ENCODE assay signal across 19 cellular contexts in the genomic region with DNA sequence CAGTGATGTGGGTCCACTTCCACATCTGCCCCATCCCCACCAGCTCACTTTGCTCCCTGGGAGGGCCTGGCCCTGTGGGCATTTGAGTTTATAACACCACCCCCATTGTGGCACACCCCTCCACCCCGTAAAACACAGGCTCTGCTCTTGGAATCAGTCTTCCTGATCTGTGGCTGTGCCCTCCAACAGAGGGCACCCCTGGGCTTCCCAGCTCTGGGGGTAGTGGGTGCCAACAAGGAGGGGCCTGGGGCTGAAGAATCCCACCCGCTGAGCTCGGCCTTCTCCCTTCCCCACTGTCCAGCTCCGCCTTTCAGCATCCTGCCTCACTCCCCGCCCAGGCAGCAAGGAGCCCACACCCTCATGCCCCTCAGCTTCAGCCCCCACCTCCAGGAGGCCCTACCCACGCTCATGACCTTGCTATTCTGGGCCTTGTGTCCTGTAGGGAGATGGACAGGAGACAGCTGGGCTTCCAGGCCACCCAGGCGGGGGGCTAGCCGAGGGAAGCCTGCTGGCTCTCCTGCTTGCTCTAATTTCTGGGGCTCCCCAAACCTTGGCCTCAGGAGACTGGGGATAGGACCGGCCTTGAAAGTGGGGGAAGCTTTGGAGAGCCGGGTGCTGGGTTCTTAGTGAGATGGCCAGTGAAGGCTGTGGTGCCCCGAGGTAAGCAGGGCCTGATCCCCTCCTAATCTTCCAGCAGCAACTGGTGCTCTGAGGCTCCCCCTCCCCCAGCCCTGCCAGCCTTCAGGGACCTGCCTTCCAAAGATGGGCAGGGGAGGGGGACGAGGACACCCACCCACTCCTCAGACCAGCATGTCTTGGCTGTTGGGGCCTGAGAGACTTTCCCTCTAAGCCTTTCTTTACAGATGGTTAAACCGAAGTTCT. TPM values are rescaled to one million over a fixed set of nuclear protein-coding genes. Genes with fewer than 3 reads are reported as not detected.
DNase-seq lines count a peak whose midpoint lies in the region; FAIRE-seq and TF ChIP-seq lines count a peak whose summit lies in the region.
"Had no signal": no experiment of that assay in that cellular context is flagged by ENCODE, and none has a peak within 500 bp of the region (broad histone marks: within the 10 kb centered on the region; RNA-seq: fewer than 3 reads in every experiment).

No MANE protein-coding gene starts in this region.

- TF ChIP-seq POLR2A in GM12891 (IDR thresholded peaks at IDR 0.05; ENCODE audit: low read depth, low read length): no peak

- peak; percentile 79 for DNase-seq in D721Med (ENCODE audit: insufficient read length, low spot score)
- peak; percentile 80 for DNase-seq in NCI-H82 (lab: John Stamatoyannopoulos, UW)
- DNase-seq in myocyte (ENCODE audit: low read depth): peak; percentile 97
- no peak for DNase-seq in SHP77 treated with DMSO at 0.1 percent for 48 hours (lab: John Stamatoyannopoulos, UW)
- no peak for DNase-seq in stimulated activated CD4-positive, alpha-beta T cell treated with anti-CD3 and anti-CD28 coated beads, Interleukin-4, amount 100 ng/mL, for 4 hours
- DNase-seq in GM12891 (ENCODE audit: insufficient read length, low spot score): no peak
- DNase-seq: activated gamma-delta T cell; C1 segment of cervical spinal cord; dermis blood vessel endothelial cell; left ventricle myocardium inferior; naive thymus-derived CD8-positive, alpha-beta T cell; retina; SIG-M5; stimulated activated naive CD4-positive, alpha-beta T cell had no signal

- FAIRE-seq in D721Med (lab: Jason Lieb, UNC): no peak
- FAIRE-seq in GM12891 (lab: Jason Lieb, UNC): no peak
- FAIRE-seq: GM12878, TTC549, urothelium cell line had no signal

- peak; percentile 31 for TF ChIP-seq CTCF in D721Med (IDR thresholded peaks at IDR 0.05; ENCODE audit: insufficient read depth, missing control alignments)

TF ChIP-seq in GM12891, 5 proteins besides CTCF, POLR2A, EP300 and RAD21:
- no peak for TF ChIP-seq SPI1 (IDR thresholded peaks at IDR 0.05; ENCODE audit: low read depth, low read length)
- TF ChIP-seq PAX5 (IDR thresholded peaks at IDR 0.05; ENCODE audit: insufficient read depth, low read length, severe bottlenecking): no peak
- TF ChIP-seq POU2F2 (IDR thresholded peaks at IDR 0.05; ENCODE audit: low read depth, low read length): no peak
- no peak for TF ChIP-seq POLR2AphosphoS5 (IDR thresholded peaks at IDR 0.05; ENCODE audit: low read depth, low read length)
- no peak for TF ChIP-seq TAF1 (IDR thresholded peaks at IDR 0.05; ENCODE audit: low read depth, low read length)

RNA-seq across cellular contexts. Expression of gene ATP2A1, which starts 2.9 kb away (rescaled TPM):
- total RNA-seq in myocyte: 103 and 120 TPM in 2 replicates
- 3.6 TPM for polyA plus RNA-seq in myocyte (2012)
- polyA plus RNA-seq in GM12891 (2012; ENCODE audit: low read depth, missing spikeins): 1.6 TPM
- total RNA-seq: ascending aorta, Daoy, dermis blood vessel endothelial cell had no signal
- polyA plus RNA-seq: naive thymus-derived CD8-positive, alpha-beta T cell had no signal

RNA-seq across cellular contexts. Expression of gene SH2B1, which starts 11.7 kb away (rescaled TPM):
- 33.8 and 36.3 TPM in 2 replicates for total RNA-seq in myocyte
- 39.5 TPM for polyA plus RNA-seq in myocyte (2012)
- 26.7 TPM for polyA plus RNA-seq in GM12891 (2012; ENCODE audit: low read depth, missing spikeins)

RNA-seq across cellular contexts. Expression of gene TUFM, which starts 29.2 kb away (rescaled TPM):
- 144 and 154 TPM in 2 replicates for total RNA-seq in myocyte
- polyA plus RNA-seq in myocyte (2012): 157 TPM
- polyA plus RNA-seq in GM12891 (2012; ENCODE audit: low read depth, missing spikeins): 166 TPM

RNA-seq across cellular contexts. Expression of gene RABEP2, which starts 49.7 kb away (rescaled TPM):
- total RNA-seq in myocyte: 36.6 and 41.5 TPM in 2 replicates
- polyA plus RNA-seq in myocyte (2012): 15.0 TPM
- polyA plus RNA-seq in GM12891 (2012; ENCODE audit: low read depth, missing spikeins): 21.0 TPM

RNA-seq across cellular contexts. Expression of gene ATXN2L, which starts 52.6 kb away (rescaled TPM):
- total RNA-seq in myocyte: 55.4 and 70.0 TPM in 2 replicates
- polyA plus RNA-seq in myocyte (2012): 101 TPM
- polyA plus RNA-seq in GM12891 (2012; ENCODE audit: low read depth, missing spikeins): 95.9 TPM

Comparison
In these comparisons a context has a peak if more than half of its experiments do, and no peak if none do; other contexts are left out.
1. DNase-seq: peak in D721Med (single experiment), NCI-H82 (single experiment) and myocyte (single experiment); none in SHP77 treated with DMSO at 0.1 percent for 48 hours (single experiment), stimulated activated CD4-positive, alpha-beta T cell treated with anti-CD3 and anti-CD28 coated beads, Interleukin-4, amount 100 ng/mL, for 4 hours (0 of 2) and GM12891 (single experiment).